ENCODE assay signal across 8 cellular contexts in genomic region chr3:127890651-127891290, GRCh38. TPM values are rescaled to one million over a fixed set of nuclear protein-coding genes. Genes with fewer than 3 reads are reported as not detected.
DNase-seq lines count a peak whose midpoint lies in the region; ATAC-seq, FAIRE-seq and TF ChIP-seq lines count a peak whose summit lies in the region.
"Not testable (repeated sequence)": the region's sequence is repeated elsewhere in the genome, so short reads cannot be mapped to it uniquely, and the experiment has no call there.

No MANE protein-coding gene starts in this region.

- DNase-seq in BE2C (peak; percentile 72), GM23248 (peak; percentile 43), NAMALWA (ENCODE audit: low spot score) (peak; percentile 50), WERI-Rb-1 (peak; percentile 34), H1 (ENCODE audit: low read depth in 1 of 2, low spot score in 2 of 2) (peak in 1 of 2 experiments; percentile 83), HepG2 (ENCODE audit: low spot score) (peak; percentile 12)
- peak; percentile 40 for DNase-seq in stimulated activated CD4-positive, alpha-beta T cell treated with anti-CD3 and anti-CD28 coated beads, Interleukin-4, amount 100 ng/mL, for 24 hours

- not testable (repeated sequence) for H3K27me3 ChIP-seq in BE2C; GM23248 (replicated peaks; ENCODE audit: insufficient read depth); WERI-Rb-1 (ENCODE audit: insufficient read depth, low read depth, severe bottlenecking); H1 (replicated peaks in 1 of 4; ENCODE audit: control insufficient read depth in 3 of 4, extremely low read depth in 1 of 4, insufficient read depth in 3 of 4, low read length in 3 of 4)
- peaks cover 4 to 42% of the 10 kb centered on the region in 2 experiments; a peak in 4 of 5 replicates for H3K27me3 ChIP-seq in HepG2 (ENCODE audit: control insufficient read depth in 1 of 2, insufficient read depth in 2 of 2, low read length in 2 of 2)

- not testable (repeated sequence) for H3K18ac ChIP-seq in H1 (ENCODE audit: extremely low read depth, low read length)

- H2AFZ ChIP-seq in GM23248; HepG2 (ENCODE audit: low read length): not testable (repeated sequence)
- H2AFZ ChIP-seq in H1 (ENCODE audit: low read length) = 0 out of 2 replicates have a peak overlapping the region, but pooled peaks have one; percentile 76

- not testable (repeated sequence) for H2AK5ac ChIP-seq in H1 (ENCODE audit: low read depth, low read length)

- not testable (repeated sequence) for H3K36me3 ChIP-seq in BE2C; GM23248 (ENCODE audit: low read depth); WERI-Rb-1; H1 (ENCODE audit: control insufficient read depth in 2 of 4, insufficient read depth in 4 of 4, low read length in 3 of 4); HepG2 (replicated peaks in 1 of 2; ENCODE audit: control insufficient read depth in 1 of 2, insufficient read depth in 2 of 2, low read length in 2 of 2)

- not testable (repeated sequence) for H3K4me2 ChIP-seq in GM23248 (ENCODE audit: unreplicated experiment); H1 (ENCODE audit: insufficient read depth in 1 of 2, low read depth in 2 of 2, low read length in 2 of 2); HepG2 (ENCODE audit: low read depth, low read length)

- CTCF ChIA-PET in H1 (lab: Charles Lee; ENCODE audit: partially characterized antibody) = interaction anchor here (0.5 to 3.3 kb wide), 20 partner anchors 9 to 306 kb away, joined by 3 to 14 read pairs (median 3); no protein-coding TSS in a partner anchor
- CTCF ChIA-PET in HepG2 (lab: Yijun Ruan, JAX; ENCODE audit: low intra/inter-chr PET ratio, low total read pairs) = not testable (repeated sequence)

- not testable (repeated sequence) for H3K27ac ChIP-seq in GM23248; WERI-Rb-1; H1 (ENCODE audit: low read depth, low read length); HepG2 (ENCODE audit: extremely low read length, insufficient read depth, low read length)

- not testable (repeated sequence) for H2BK120ac ChIP-seq in H1 (replicated peaks; ENCODE audit: low read depth, low read length)

- not testable (repeated sequence) for H2BK15ac ChIP-seq in H1 (ENCODE audit: low read length)

- H4K8ac ChIP-seq in H1 (ENCODE audit: extremely low read depth, insufficient read depth, low read length) = not testable (repeated sequence)

- peak; percentile 53 to 64; a peak in 3 of 4 replicates for TF ChIP-seq RAD21 in H1 (IDR thresholded peaks at IDR 0.05 in 1 of 2, conservative IDR thresholded peaks at IDR 0.05 in 1 of 2; ENCODE audit: low read depth in 2 of 2, low read length in 2 of 2)
- not testable (repeated sequence) for TF ChIP-seq RAD21 in HepG2 (CRISPR knock-in tag; IDR thresholded peaks at IDR 0.05)

- not testable (repeated sequence) for H3K14ac ChIP-seq in H1 (ENCODE audit: insufficient read length)

- H3K4me1 ChIP-seq in BE2C; GM23248 (ENCODE audit: insufficient read depth); H1 (replicated peaks in 1 of 4; ENCODE audit: control insufficient read depth in 3 of 4, insufficient read depth in 4 of 4, low read length in 3 of 4); HepG2 (ENCODE audit: insufficient read depth, low read length): not testable (repeated sequence)

- not testable (repeated sequence) for H4K5ac ChIP-seq in H1 (ENCODE audit: insufficient read length, low read depth, low read length)

- not testable (repeated sequence) for H3K23me2 ChIP-seq in H1 (ENCODE audit: low read depth, low read length)

- H3K4ac ChIP-seq in H1 (replicated peaks; ENCODE audit: insufficient read length, low read depth, low read length) = not testable (repeated sequence)

- H2BK20ac ChIP-seq in H1 (ENCODE audit: low read length) = not testable (repeated sequence)

- TF ChIP-seq POLR2A in H1 (IDR thresholded peaks at IDR 0.05; ENCODE audit: control extremely low read depth in 1 of 2, low read depth in 2 of 2, low read length in 2 of 2); HepG2 (IDR thresholded peaks at IDR 0.05; ENCODE audit: insufficient read depth in 1 of 2, low read depth in 2 of 2, low read length in 2 of 2): not testable (repeated sequence)

- intact Hi-C loops in HepG2 (cut with micrococcal nuclease; ENCODE audit: unreplicated experiment) = not testable (repeated sequence)

- WGBS in GM23248 (ENCODE audit: low coverage in 1 of 2, low lambda C conversion rate in 2 of 2, missing lambda C conversion rate in 2 of 2), 2 experiments = 84% methylated on average over 9 of the region's 9 CpGs
- WGBS in H1 (ENCODE audit: extremely low coverage in 1 of 2, insufficient coverage in 1 of 2, insufficient read length in 1 of 2, insufficient replicate concordance in 2 of 2, low coverage in 1 of 2, low lambda C conversion rate in 2 of 2, missing lambda C conversion rate in 1 of 2), 2 experiments = 74% methylated on average over 9 of the region's 9 CpGs; no CpG with 5 or more reads in 1 of the 2 experiments
- WGBS in HepG2 (ENCODE audit: low lambda C conversion rate) = 34% methylated on average over 8 of the region's 9 CpGs

- POLR2A ChIA-PET in H1 (lab: Charles Lee; ENCODE audit: partially characterized antibody); HepG2 (lab: Yijun Ruan, JAX): not testable (repeated sequence)

- peak overlapping the region; percentile 66 for H3K27ac Mint-ChIP-seq in activated naive CD4-positive, alpha-beta T cell treated with anti-CD3 and anti-CD28 coated beads, Interleukin-2, amount 50 U/mL, for 24 hours

- H3K79me2 ChIP-seq in GM23248 (ENCODE audit: insufficient read depth); H1 (ENCODE audit: control insufficient read depth in 1 of 2, insufficient read depth in 2 of 2, low read length in 2 of 2); HepG2 (ENCODE audit: insufficient read depth, low read length): not testable (repeated sequence)

- H4K20me1 ChIP-seq in GM23248 (ENCODE audit: insufficient read depth); H1 (replicated peaks in 1 of 2; ENCODE audit: control insufficient read depth in 1 of 2, insufficient read depth in 2 of 2, low read length in 2 of 2); HepG2 (ENCODE audit: insufficient read depth, low read length): not testable (repeated sequence)

- not testable (repeated sequence) for H3K27me3 Mint-ChIP-seq in activated naive CD4-positive, alpha-beta T cell treated with anti-CD3 and anti-CD28 coated beads, Interleukin-2, amount 50 U/mL, for 24 hours

- TF ChIP-seq CTCF in BE2C (IDR thresholded peaks at IDR 0.05; ENCODE audit: low read depth, low read length) = peak; percentile 65
- TF ChIP-seq CTCF in WERI-Rb-1 (IDR thresholded peaks at IDR 0.05; ENCODE audit: low read depth, low read length) = peak; percentile 31; the same call in 1 of the 2 replicates
- peak; percentile 65 to 75 (median 68) for TF ChIP-seq CTCF in H1 (IDR thresholded peaks at IDR 0.05; ENCODE audit: control extremely low read depth in 1 of 3, insufficient read depth in 1 of 3, low read depth in 1 of 3, low read length in 3 of 3)
- peak; percentile 42; the same call in 1 of the 2 replicates for TF ChIP-seq CTCF in HepG2 (CRISPR knock-in tag; IDR thresholded peaks at IDR 0.05)

- not testable (repeated sequence) for H3K4me3 ChIP-seq in BE2C (ENCODE audit: low read depth, low read length); GM23248; WERI-Rb-1 (ENCODE audit: low read depth, low read length); H1 (ENCODE audit: extremely low read depth in 1 of 4, insufficient read depth in 2 of 4, low read depth in 3 of 4, low read length in 4 of 4); HepG2 (replicated peaks in 1 of 3; ENCODE audit: insufficient read depth in 1 of 3, low read depth in 2 of 3, low read length in 3 of 3)

- peaks cover 13% of the 10 kb centered on the region for H3F3A ChIP-seq in GM23248 (ENCODE audit: insufficient read depth)

- not testable (repeated sequence) for H4K91ac ChIP-seq in H1 (replicated peaks; ENCODE audit: insufficient read length, low read length)

- not testable (repeated sequence) for H3K9ac ChIP-seq in GM23248; H1 (replicated peaks in 1 of 4; ENCODE audit: extremely low read depth in 1 of 4, low read depth in 3 of 4, low read length in 3 of 4); HepG2 (ENCODE audit: insufficient read depth, low read depth, low read length)

- not testable (repeated sequence) for H3K4me3 Mint-ChIP-seq in activated naive CD4-positive, alpha-beta T cell treated with anti-CD3 and anti-CD28 coated beads, Interleukin-2, amount 50 U/mL, for 24 hours

- not testable (repeated sequence) for H2BK5ac ChIP-seq in H1 (ENCODE audit: low read depth, low read length)

- TF ChIP-seq EP300 in H1 (IDR thresholded peaks at IDR 0.05; ENCODE audit: borderline replicate concordance in 1 of 2, low read depth in 2 of 2, low read length in 2 of 2); HepG2 (IDR thresholded peaks at IDR 0.05; ENCODE audit: low read depth in 2 of 2, low read length in 2 of 2); HepG2 (CRISPR knock-in tag; IDR thresholded peaks at IDR 0.05; ENCODE audit: borderline replicate concordance): not testable (repeated sequence)

- not testable (repeated sequence) for H3K23ac ChIP-seq in H1 (ENCODE audit: insufficient read length)

- peak; percentile 57 for ATAC-seq in HepG2

- H2BK12ac ChIP-seq in H1 (ENCODE audit: low read depth, low read length) = not testable (repeated sequence)

- not testable (repeated sequence) for H3K4me1 Mint-ChIP-seq in activated naive CD4-positive, alpha-beta T cell treated with anti-CD3 and anti-CD28 coated beads, Interleukin-2, amount 50 U/mL, for 24 hours

- not testable (repeated sequence) for H3K9me2 ChIP-seq in GM23248 (ENCODE audit: insufficient read depth)

- not testable (repeated sequence) for BruUV-seq in HepG2 (replicated peaks; lab: Mats Ljungman, UMichigan)

- not testable (repeated sequence) for H3K9me3 ChIP-seq in BE2C; GM23248 (ENCODE audit: low read depth); H1 (ENCODE audit: insufficient read depth in 2 of 2, low read depth in 1 of 2, low read length in 1 of 2); HepG2 (ENCODE audit: low read length)
- peaks cover 11% of the 10 kb centered on the region for H3K9me3 ChIP-seq in WERI-Rb-1 (ENCODE audit: severe bottlenecking)

- not testable (repeated sequence) for FAIRE-seq in H1 (lab: Jason Lieb, UNC); HepG2 (lab: Jason Lieb, UNC)

- in situ Hi-C loops in GM23248 (cut with MboI); HepG2 (cut with HindIII; ENCODE audit: extremely low pct_ligation_motif_present, low pct_unique_long_range_greater_than_20kb): not testable (repeated sequence)

- H3K9me3 Mint-ChIP-seq in activated naive CD4-positive, alpha-beta T cell treated with anti-CD3 and anti-CD28 coated beads, Interleukin-2, amount 50 U/mL, for 24 hours = peaks cover 11% of the 10 kb centered on the region

- H3K79me1 ChIP-seq in H1 (ENCODE audit: low read depth, low read length) = not testable (repeated sequence)

- not testable (repeated sequence) for H3K56ac ChIP-seq in H1 (replicated peaks; ENCODE audit: insufficient read length, low read depth, low read length)

- not testable (repeated sequence) for H3K36me3 Mint-ChIP-seq in activated naive CD4-positive, alpha-beta T cell treated with anti-CD3 and anti-CD28 coated beads, Interleukin-2, amount 50 U/mL, for 24 hours

RNA-seq across cellular contexts. Expression of gene KBTBD12, which starts 24.3 kb away (rescaled TPM):
- polyA plus RNA-seq in BE2C (2012; ENCODE audit: insufficient read depth, insufficient read length, low read depth) = 0.17 TPM
- not detected in 2 replicates for total RNA-seq in GM23248 (2014; rRNA removed; shearing (Covaris generic))
- polyA plus RNA-seq in GM23248 (2016; fragmentation: Nextera tagmentation; extraction: Ambion mirVana) (not detected in 2 replicates), H1 (2011; rRNA removed) (0.20 and 0.33 TPM in 2 replicates), HepG2 (2011; rRNA removed) (not detected in 2 replicates)
- 0.17 and 0.63 TPM in 2 replicates for total RNA-seq in H1 (2021; fragmentation: NEBNext Ultra II Directional; extraction: Animal tissue kit (Norgen Biotek cat#: 25700))
- polyA plus RNA-seq in H1 (2011; cell fraction: cytosol; rRNA removed) = 0.35 TPM
- 0.16 TPM for polyA plus RNA-seq in H1 (2011; cell fraction: nucleus; rRNA removed)
- 0.20 to 0.29 TPM (median 0.25 TPM) in 4 replicates for polyA plus RNA-seq in H1 (2012, experiment 1 of 2)
- not detected for polyA plus RNA-seq in H1 (2012, experiment 2 of 2)
- 0.20 TPM for polyA plus RNA-seq in H1 (2013, experiment 1 of 2)
- polyA plus RNA-seq in H1 (2013, experiment 2 of 2) = 0.11 TPM
- 0.46 and 0.76 TPM in 2 replicates for polyA minus RNA-seq in H1 (2011; rRNA and poly(A)+ RNA removed)
- 0.73 TPM for polyA minus RNA-seq in H1 (2011; cell fraction: cytosol; rRNA and poly(A)+ RNA removed)
- polyA minus RNA-seq in H1 (2011; cell fraction: nucleus; rRNA and poly(A)+ RNA removed) = 3.0 TPM
- not detected in 2 replicates for total RNA-seq in HepG2 (2016; rRNA removed; fragmentation: Illumina TruSeq; extraction: Trizol)
- total RNA-seq in HepG2 (2016; cell fraction: cytosol; rRNA removed; fragmentation: Illumina TruSeq; extraction: Trizol; ENCODE audit: low read depth) = not detected in 2 replicates
- not detected in 2 replicates for total RNA-seq in HepG2 (2016; cell fraction: insoluble cytoplasmic fraction; rRNA removed; fragmentation: Illumina TruSeq; extraction: Trizol)
- not detected in 2 replicates for total RNA-seq in HepG2 (2016; cell fraction: membrane; rRNA removed; fragmentation: Illumina TruSeq; extraction: Trizol)
- not detected in 2 replicates for total RNA-seq in HepG2 (2016; cell fraction: nucleus; rRNA removed; fragmentation: Illumina TruSeq; extraction: Trizol)
- not detected in 2 replicates for polyA plus RNA-seq in HepG2 (2011; cell fraction: cytosol; rRNA removed)
- not detected in 2 replicates for polyA plus RNA-seq in HepG2 (2011; cell fraction: nucleus; rRNA removed)
- polyA plus RNA-seq in HepG2 (2012) = not detected in 2 replicates
- not detected in 2 replicates for polyA plus RNA-seq in HepG2 (2016; cell fraction: cytosol; fragmentation: Illumina TruSeq; extraction: Trizol; ENCODE audit: low read depth)
- not detected in 2 replicates for polyA plus RNA-seq in HepG2 (2016; cell fraction: insoluble cytoplasmic fraction; fragmentation: Illumina TruSeq; extraction: Trizol; ENCODE audit: low read depth)
- polyA plus RNA-seq in HepG2 (2016; cell fraction: membrane; fragmentation: Illumina TruSeq; extraction: Trizol; ENCODE audit: low read depth) = not detected in 2 replicates
- not detected in 2 replicates for polyA plus RNA-seq in HepG2 (2016; cell fraction: nucleus; fragmentation: Illumina TruSeq; extraction: Trizol; ENCODE audit: insufficient read depth, low read depth)
- not detected in 2 replicates for polyA minus RNA-seq in HepG2 (2011; rRNA and poly(A)+ RNA removed; ENCODE audit: low replicate concordance)
- not detected in 2 replicates for polyA minus RNA-seq in HepG2 (2011; cell fraction: cytosol; rRNA and poly(A)+ RNA removed)
- polyA minus RNA-seq in HepG2 (2011; cell fraction: nucleus; rRNA and poly(A)+ RNA removed) = not detected in 2 replicates
